Comparison of ENCODE assay signal across 23 cellular contexts in genomic region chr7:67771840-67772605, GRCh38.
A peak's percentile ranks its signal among the peaks of the same experiment; 100 is the strongest.
DNase-seq lines count a peak whose midpoint lies in the region; ATAC-seq and TF ChIP-seq lines count a peak whose summit lies in the region.
"Had no signal": no experiment of that assay in that cellular context is flagged by ENCODE, and none has a peak within 500 bp of the region (broad histone marks: within the 10 kb centered on the region; RNA-seq: fewer than 3 reads in every experiment).

No MANE protein-coding gene starts in this region.

- H3K9me3 ChIP-seq in hepatocyte (ENCODE audit: low read depth) (no peaks in the 10 kb centered on the region), neural cell (ENCODE audit: low read length) (no peaks in the 10 kb centered on the region)

- WGBS in hepatocyte (ENCODE audit: low lambda C conversion rate, missing lambda C conversion rate), result 78% methylated on average over 15 of the region's 15 CpGs

- H3K9me2 ChIP-seq in hepatocyte (replicated peaks; ENCODE audit: insufficient read depth) (no peaks in the 10 kb centered on the region), neural cell (ENCODE audit: insufficient read depth, low read length) (no peaks in the 10 kb centered on the region)

- H3K4me1 Mint-ChIP-seq in type B pancreatic cell (ENCODE audit: unreplicated experiment), result peaks cover 10% of the 10 kb centered on the region

- H3K4me3 ChIP-seq in hepatocyte (no peak overlapping the region), neural cell (ENCODE audit: low read length) (peak overlapping the region; percentile 22)
- H3K4me3 ChIP-seq: BLaER1, GM12878, K562, SK-N-MC had no signal

- DNase-seq in hepatocyte (ENCODE audit: low spot score), result peak; percentile 6
- DNase-seq in type B pancreatic cell (ENCODE audit: extremely low spot score, unreplicated experiment), result no peak
- DNase-seq in stimulated activated CD8-positive, alpha-beta memory T cell treated with anti-CD3 and anti-CD28 coated beads, Interleukin-4, amount 100 ng/mL, for 48 hours, result no peak
- DNase-seq in substantia nigra (lab: John Stamatoyannopoulos, UW), result no peak
- DNase-seq: CD4-positive, alpha-beta T cell; COR-L47; DMS 273 treated with DMSO at 0.1 percent for 48 hours; DMS79 treated with DMSO at 0.1 percent for 48 hours; H7; MM.1S; NCI-H1092; NCI-H2081; NCI-H446; NCI-H526 treated with DMSO at 0.1 percent for 48 hours; SHP77 treated with DMSO at 0.1 percent for 48 hours had no signal

- no peak overlapping the region for H3K9ac ChIP-seq in neural cell (ENCODE audit: low read length)
- H3K9ac ChIP-seq: BLaER1 had no signal

- ATAC-seq in HG03045 (IDR thresholded peaks at IDR 0.05; ENCODE audit: unreplicated experiment), result no peak
- ATAC-seq: GM12878, K562 had no signal

- H3K4me3 Mint-ChIP-seq in type B pancreatic cell, result no peak overlapping the region
- H3K4me3 Mint-ChIP-seq: CD4-positive, alpha-beta T cell had no signal

- no peak for TF ChIP-seq RAD21 in neural cell (conservative IDR thresholded peaks at IDR 0.05)

- H3K36me3 ChIP-seq in hepatocyte (replicated peaks; ENCODE audit: insufficient read depth, low read depth), result no peaks in the 10 kb centered on the region
- no peaks in the 10 kb centered on the region for H3K36me3 ChIP-seq in neural cell (ENCODE audit: insufficient read depth, low read length)
- H3K36me3 ChIP-seq: BLaER1 had no signal

- H3K9me3 Mint-ChIP-seq in type B pancreatic cell, result peaks cover 3% of the 10 kb centered on the region

- no peaks in the 10 kb centered on the region for H3K79me2 ChIP-seq in hepatocyte
- no peaks in the 10 kb centered on the region for H3K79me2 ChIP-seq in neural cell (replicated peaks; ENCODE audit: insufficient read depth, low read length)

- peaks cover 32% of the 10 kb centered on the region for H3K27me3 Mint-ChIP-seq in type B pancreatic cell
- H3K27me3 Mint-ChIP-seq: CD4-positive, alpha-beta T cell had no signal

- H3K27ac ChIP-seq in VCaP (peak overlapping the region; percentile 78), hepatocyte (no peak overlapping the region), neural cell (ENCODE audit: low read length) (no peak overlapping the region), substantia nigra (ENCODE audit: low read depth, low read length, poor library complexity, severe bottlenecking) (no peak overlapping the region)
- H3K27ac ChIP-seq: BLaER1, RWPE1, SK-N-MC had no signal

- H3K4me1 ChIP-seq in hepatocyte (ENCODE audit: insufficient read depth), result peaks cover 2% of the 10 kb centered on the region
- H3K4me1 ChIP-seq: BLaER1 had no signal

- TF ChIP-seq CTCF in VCaP (conservative IDR thresholded peaks at IDR 0.05) (no peak), hepatocyte (IDR thresholded peaks at IDR 0.05; ENCODE audit: poor library complexity) (no peak), neural cell (IDR thresholded peaks at IDR 0.05; ENCODE audit: poor library complexity, severe bottlenecking) (no peak), type B pancreatic cell (conservative IDR thresholded peaks at IDR 0.05) (no peak)

- no peak overlapping the region for H2AFZ ChIP-seq in hepatocyte
- no peak overlapping the region for H2AFZ ChIP-seq in neural cell (ENCODE audit: low read depth, low read length)

- H3K36me3 Mint-ChIP-seq in type B pancreatic cell, result no peaks in the 10 kb centered on the region

- H3K27ac Mint-ChIP-seq in type B pancreatic cell, result peak overlapping the region; percentile 47
- H3K27ac Mint-ChIP-seq: CD4-positive, alpha-beta T cell had no signal

- TF ChIP-seq EP300 in neural cell (conservative IDR thresholded peaks at IDR 0.05; ENCODE audit: poor library complexity, severe bottlenecking), result no peak

- H4K20me1 ChIP-seq in hepatocyte (ENCODE audit: insufficient read depth, poor library complexity, severe bottlenecking), result no peaks in the 10 kb centered on the region
- no peaks in the 10 kb centered on the region for H4K20me1 ChIP-seq in neural cell (ENCODE audit: insufficient read depth)
- H4K20me1 ChIP-seq: BLaER1 had no signal

- H3F3A ChIP-seq in neural cell (ENCODE audit: insufficient read depth, low read length, poor library complexity, severe bottlenecking), result no peaks in the 10 kb centered on the region

- H3K27me3 ChIP-seq in hepatocyte, result no peaks in the 10 kb centered on the region
- no peaks in the 10 kb centered on the region for H3K27me3 ChIP-seq in neural cell (ENCODE audit: insufficient read depth, low read depth, low read length)
- H3K27me3 ChIP-seq: BLaER1 had no signal

- no peak overlapping the region for H3K4me2 ChIP-seq in hepatocyte
- no peak overlapping the region for H3K4me2 ChIP-seq in neural cell (ENCODE audit: low read length)
- H3K4me2 ChIP-seq: BLaER1 had no signal

TF ChIP-seq in neural cell, 6 proteins besides CTCF, POLR2A, EP300 and RAD21:
- TF ChIP-seq EZH2 (IDR thresholded peaks at IDR 0.05; ENCODE audit: borderline replicate concordance, insufficient read depth, low read length, poor library complexity, severe bottlenecking), result no peak
- TF ChIP-seq MXI1 (conservative IDR thresholded peaks at IDR 0.05; ENCODE audit: poor library complexity, severe bottlenecking), result no peak
- TF ChIP-seq TAF1 (IDR thresholded peaks at IDR 0.05; ENCODE audit: low read depth), result no peak
- TF ChIP-seq REST (IDR thresholded peaks at IDR 0.05; ENCODE audit: borderline replicate concordance), result no peak
- TF ChIP-seq POLR2AphosphoS5 (IDR thresholded peaks at IDR 0.05), result no peak
- no peak for TF ChIP-seq SMC3 (conservative IDR thresholded peaks at IDR 0.05; ENCODE audit: poor library complexity)
